In the genomic region with DNA sequence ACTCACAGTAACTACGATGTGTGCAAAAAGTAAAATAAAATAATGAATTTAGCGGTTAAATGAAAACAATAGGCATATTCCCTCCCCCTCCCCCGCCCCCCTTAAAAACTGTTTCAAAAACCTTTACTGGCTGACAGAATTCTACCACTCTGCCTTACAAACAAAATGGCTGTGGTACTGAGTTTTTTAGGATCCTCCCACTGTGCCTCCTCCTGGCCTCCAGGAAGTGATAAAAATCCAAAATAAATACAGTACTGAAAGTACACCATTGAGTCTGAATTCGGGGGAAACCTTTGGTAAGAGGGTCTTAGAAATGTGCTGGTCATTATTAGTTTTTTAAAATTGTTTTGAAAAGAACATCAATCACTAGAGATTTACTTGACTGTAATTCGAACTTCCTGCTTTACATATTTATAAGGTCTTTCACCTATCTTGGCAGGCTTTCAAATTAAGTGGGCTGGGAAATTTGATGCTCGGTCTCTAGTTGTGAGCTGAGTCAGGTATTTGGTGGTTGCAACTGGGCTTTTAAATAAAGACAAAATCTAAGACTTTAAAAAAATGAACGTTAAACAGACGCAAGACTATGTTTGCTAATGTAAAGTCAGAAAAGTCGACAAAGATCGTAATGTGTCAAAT, we compare ENCODE assay signal across 8 cellular contexts. TPM values are rescaled to one million over a fixed set of nuclear protein-coding genes. Genes with fewer than 3 reads are reported as not detected.
DNase-seq lines count a peak whose midpoint lies in the region; ATAC-seq and TF ChIP-seq lines count a peak whose summit lies in the region.

No MANE protein-coding gene starts in this region.

- H3K4me1 ChIP-seq in adipocyte (ENCODE audit: control insufficient read depth, insufficient read depth, low read length): peaks cover 13% of the 10 kb centered on the region
- H3K4me1 ChIP-seq in rectal smooth muscle tissue (ENCODE audit: control insufficient read depth, insufficient read depth, low read length): no peaks in the 10 kb centered on the region

- no peaks in the 10 kb centered on the region for H3K9me3 ChIP-seq in adipocyte (ENCODE audit: control insufficient read depth, low read length)

- DNase-seq in COR-L47 (lab: John Stamatoyannopoulos, UW) (peak; percentile 18), HCEC 1CT (peak; percentile 62), NCI-H2107 (lab: John Stamatoyannopoulos, UW) (peak; percentile 8), adipocyte (ENCODE audit: low read depth) (peak; percentile 79), left cardiac atrium (no peak), CD14-positive monocyte (ENCODE audit: low spot score) (no peak)

- ATAC-seq in left cardiac atrium (peak; percentile 73 to 82), HG03442 (IDR thresholded peaks at IDR 0.05; ENCODE audit: unreplicated experiment) (no peak)

- no peak overlapping the region for H3K27ac Mint-ChIP-seq in CD14-positive monocyte

- H3K36me3 ChIP-seq in adipocyte (ENCODE audit: control insufficient read depth, insufficient read depth, low read length, severe bottlenecking) (no peaks in the 10 kb centered on the region), rectal smooth muscle tissue (ENCODE audit: control insufficient read depth, insufficient read depth, low read length) (no peaks in the 10 kb centered on the region)

- TF ChIP-seq CTCF in CD14-positive monocyte (IDR thresholded peaks at IDR 0.05): no peak

- no peak overlapping the region for H3K4me3 Mint-ChIP-seq in CD14-positive monocyte

- H3K36me3 Mint-ChIP-seq in CD14-positive monocyte: no peaks in the 10 kb centered on the region

- H3K27me3 ChIP-seq in adipocyte (replicated peaks; ENCODE audit: control insufficient read depth, insufficient read depth, low read length) (no peaks in the 10 kb centered on the region), rectal smooth muscle tissue (ENCODE audit: control insufficient read depth, insufficient read depth, low read length) (no peaks in the 10 kb centered on the region)

- H3K9me3 Mint-ChIP-seq in CD14-positive monocyte: peaks cover 0 to 2% (median 0%) of the 10 kb centered on the region in 7 donors

- intact Hi-C loops in left cardiac atrium (cut with DNase I): loop anchor here in 1 of 2 donors (2.0 kb wide), 1 partner anchor 67 kb away; a partner anchor contains a TSS
- intact Hi-C loops in CD14-positive monocyte (cut with micrococcal nuclease): loop anchor here in 1 of 2 donors (10.0 kb wide), 1 partner anchor 325 kb away; a partner anchor contains a TSS

- H3K27me3 Mint-ChIP-seq in CD14-positive monocyte (ENCODE audit: low read depth in 3 of 3): peaks cover 0 to 1% (median 1%) of the 10 kb centered on the region in 3 donors

- peaks cover 10% of the 10 kb centered on the region for H3K4me1 Mint-ChIP-seq in CD14-positive monocyte

- peak overlapping the region; percentile 80 for H3K27ac ChIP-seq in rectal smooth muscle tissue (ENCODE audit: low read depth, low read length)

- H3K4me3 ChIP-seq in adipocyte (ENCODE audit: low read length): peak overlapping the region; percentile 98
- peak overlapping the region; percentile 96 for H3K4me3 ChIP-seq in rectal smooth muscle tissue (ENCODE audit: low read length)

- H3K9ac ChIP-seq in adipocyte (ENCODE audit: low read length) (peak overlapping the region; percentile 99), rectal smooth muscle tissue (ENCODE audit: low read length) (no peak overlapping the region)

RNA-seq across cellular contexts. Expression of a gene that starts 32.5 kb away (rescaled TPM):
- 10 to 100 TPM; 21.0 to 23.0 TPM for total RNA-seq in left cardiac atrium
- 10 to 100 TPM; 28.3 to 31.0 TPM for polyA plus RNA-seq in CD14-positive monocyte

Comparison
In these comparisons a context has a peak if more than half of its experiments do, and no peak if none do; other contexts are left out.
1. DNase-seq: peak in COR-L47 (single experiment), HCEC 1CT (single experiment), NCI-H2107 (single experiment) and adipocyte (single experiment); none in left cardiac atrium (single experiment) and CD14-positive monocyte (single experiment).